In genomic region chr1:154866995-154867795, GRCh38 we compare ENCODE assay signal across 10 cellular contexts. TPM values are rescaled to one million over a fixed set of nuclear protein-coding genes. Genes with fewer than 3 reads are reported as not detected.
A peak's percentile ranks its signal among the peaks of the same experiment; 100 is the strongest.
DNase-seq lines count a peak whose midpoint lies in the region; ATAC-seq and TF ChIP-seq lines count a peak whose summit lies in the region.
"Had no signal": no experiment of that assay in that cellular context is flagged by ENCODE, and none has a peak within 500 bp of the region (broad histone marks: within the 10 kb centered on the region; RNA-seq: fewer than 3 reads in every experiment).

No MANE protein-coding gene starts in this region.

- intact Hi-C loops in left lung (cut with DNase I) (no loop called here), colonic mucosa (cut with DNase I) (no loop called here), lower leg skin (cut with DNase I; ENCODE audit: low total_unique reads) (no loop called here)

- POLR2A ChIA-PET in T-cell (lab: Charles Lee), result no interaction called here

- H3K27ac ChIP-seq in left lung (no peak overlapping the region), colonic mucosa (no peak overlapping the region)
- H3K27ac ChIP-seq: body of pancreas had no signal

- no peak for TF ChIP-seq POLR2A in lower leg skin (IDR thresholded peaks at IDR 0.05)

- peaks cover 22 to 35% (median 26%) of the 10 kb centered on the region in 3 donors for H3K4me1 Mint-ChIP-seq in T-cell

- DNase-seq in AG10803 (ENCODE audit: low read depth) (peak; percentile 66), HT1080 (ENCODE audit: low read depth) (peak; percentile 86), astrocyte of the cerebellum (ENCODE audit: low read depth) (peak; percentile 43), left lung (no peak), colonic mucosa (no peak), lower leg skin (ENCODE audit: low spot score in 2 of 2) (no peak), T-cell (no peak)
- no peak for DNase-seq in activated CD8-positive, alpha-beta memory T cell treated with anti-CD3 and anti-CD28 coated beads, Interleukin-2, amount 50 U/mL, for 48 hours

- H3K9ac ChIP-seq in colonic mucosa (ENCODE audit: low read depth in 2 of 2, low read length in 2 of 2), result peak overlapping the region in 1 of 2 donors; percentile 19

- H3K4me3 ChIP-seq in AG10803 (ENCODE audit: low read length) (no peak overlapping the region), astrocyte of the cerebellum (ENCODE audit: low read depth, low read length) (no peak overlapping the region), left lung (no peak overlapping the region), colonic mucosa (no peak overlapping the region), lower leg skin (ENCODE audit: low read depth, poor library complexity, severe bottlenecking) (no peak overlapping the region)
- H3K4me3 ChIP-seq: body of pancreas had no signal

- peaks cover 38 to 51% of the 10 kb centered on the region in 2 donors for H3K27me3 Mint-ChIP-seq in T-cell

- in situ Hi-C loops in astrocyte of the cerebellum (cut with HindIII; ENCODE audit: low sequenced_read_pairs), result no loop called here

- H3K27me3 ChIP-seq in left lung (peaks cover 6 to 44% of the 10 kb centered on the region in 2 donors), colonic mucosa (peaks cover 15% of the 10 kb centered on the region)

- H3K9me3 ChIP-seq in left lung, result no peaks in the 10 kb centered on the region
- H3K9me3 ChIP-seq in colonic mucosa, result no peaks in the 10 kb centered on the region
- H3K9me3 ChIP-seq: body of pancreas had no signal

- H3K27ac Mint-ChIP-seq in T-cell, result no peak overlapping the region

- WGBS in lower leg skin, 2 donors, result 16 to 33% methylated on average over 24 of the region's 25 CpGs

- H3K36me3 Mint-ChIP-seq in T-cell, result no peaks in the 10 kb centered on the region

- H3K9me3 Mint-ChIP-seq in T-cell, result no peaks in the 10 kb centered on the region

- H3K4me3 Mint-ChIP-seq in T-cell, result no peak overlapping the region

- TF ChIP-seq CTCF in AG10803 (conservative IDR thresholded peaks at IDR 0.05; ENCODE audit: low read length) (no peak; the same call in none of the 2 replicates), astrocyte of the cerebellum (IDR thresholded peaks at IDR 0.05; ENCODE audit: low read depth, low read length, missing control alignments) (no peak), left lung (IDR thresholded peaks at IDR 0.05) (no peak), colonic mucosa (IDR thresholded peaks at IDR 0.05) (no peak), lower leg skin (IDR thresholded peaks at IDR 0.05) (no peak)

- CTCF ChIA-PET in T-cell (lab: Charles Lee), result no interaction called here

- H3K4me1 ChIP-seq in left lung (peaks cover 13 to 28% of the 10 kb centered on the region in 2 donors), colonic mucosa (peaks cover 4% of the 10 kb centered on the region)

- no peaks in the 10 kb centered on the region for H3K36me3 ChIP-seq in left lung
- no peaks in the 10 kb centered on the region for H3K36me3 ChIP-seq in colonic mucosa

- peak; percentile 3 for ATAC-seq in left lung
- no peak for ATAC-seq in T-cell (replicated peaks in 1 of 4)
- ATAC-seq: body of pancreas, HCT116 had no signal

RNA-seq across cellular contexts. Expression of gene KCNN3, which starts 2.9 kb away (rescaled TPM):
- 0.20 and 0.34 TPM in 2 replicates for total RNA-seq in HT1080 (2014; rRNA removed; shearing (Covaris generic))
- polyA plus RNA-seq in HT1080 (2015; cell fraction: cytosol; rRNA removed), result 0.33 and 1.3 TPM in 2 replicates
- 0.42 and 0.45 TPM in 2 replicates for polyA plus RNA-seq in HT1080 (2015; cell fraction: nucleus; rRNA removed)
- 1 to 10 TPM; 1.9 to 2.2 TPM for total RNA-seq in left lung
- total RNA-seq in colonic mucosa, result 1 to 10 TPM in 1 of 2 donors, under 1 TPM in 1; 0.99 to 2.5 TPM
- total RNA-seq in lower leg skin, result 1 to 10 TPM in 1 of 4 donors, under 1 TPM in 3; 0.13 to 2.1 (median 0.36) TPM
- total RNA-seq in T-cell, result under 1 TPM; 0.03 to 0.23 (median 0.18) TPM

Comparison
In these comparisons a context has a peak if more than half of its experiments do, and no peak if none do; other contexts are left out.
1. DNase-seq: peak in AG10803 (single experiment), HT1080 (single experiment) and astrocyte of the cerebellum (single experiment); none in left lung (0 of 2), colonic mucosa (single experiment), lower leg skin (0 of 2), T-cell (0 of 34) and activated CD8-positive, alpha-beta memory T cell treated with anti-CD3 and anti-CD28 coated beads, Interleukin-2, amount 50 U/mL, for 48 hours (single experiment).